26 cellular contexts compared by ENCODE assay signal in genomic region chr1:211237579-211237978, GRCh38.
"Had no signal": no experiment of that assay in that cellular context is flagged by ENCODE, and none has a peak within 500 bp of the region (broad histone marks: within the 10 kb centered on the region; RNA-seq: fewer than 3 reads in every experiment).

No MANE protein-coding gene starts in this region.

- H3K27ac ChIP-seq: body of pancreas, epithelial cell of prostate, gastrocnemius medialis, heart left ventricle had no signal

- H3K9me3 ChIP-seq: body of pancreas, gastrocnemius medialis, heart left ventricle had no signal

- H3K27ac Mint-ChIP-seq: activated CD4-positive, alpha-beta memory T cell treated with anti-CD3 and anti-CD28 coated beads, Interleukin-2, amount 10 ng/mL, durations not matched to agents 7 days and 5 days; activated CD4-positive, alpha-beta T cell treated with anti-CD3 and anti-CD28 coated beads, Interleukin-2, amount 10 ng/mL, durations not matched to agents 7 days and 5 days; activated naive CD4-positive, alpha-beta T cell treated with anti-CD3 and anti-CD28 coated beads, Interleukin-2, amount 10 ng/mL, durations not matched to agents 7 days and 5 days; activated naive CD4-positive, alpha-beta T cell treated with anti-CD3 and anti-CD28 coated beads, Interleukin-2, amount 50 U/mL, for 72 hours; activated naive CD8-positive, alpha-beta T cell treated with anti-CD3 and anti-CD28 coated beads, Interleukin-2, amount 10 ng/mL, durations not matched to agents 7 days and 5 days; activated T-cell treated with anti-CD3 and anti-CD28 coated beads, Interleukin-2, amount 50 U/mL, for 72 hours; effector memory CD8-positive, alpha-beta T cell had no signal

- H3K4me3 Mint-ChIP-seq: activated CD4-positive, alpha-beta memory T cell treated with anti-CD3 and anti-CD28 coated beads, Interleukin-2, amount 10 ng/mL, durations not matched to agents 7 days and 5 days; activated CD4-positive, alpha-beta T cell treated with anti-CD3 and anti-CD28 coated beads, Interleukin-2, amount 10 ng/mL, durations not matched to agents 7 days and 5 days; activated naive CD4-positive, alpha-beta T cell treated with anti-CD3 and anti-CD28 coated beads, Interleukin-2, amount 10 ng/mL, durations not matched to agents 7 days and 5 days; activated naive CD8-positive, alpha-beta T cell treated with anti-CD3 and anti-CD28 coated beads, Interleukin-2, amount 10 ng/mL, durations not matched to agents 7 days and 5 days; activated T-cell treated with anti-CD3 and anti-CD28 coated beads, Interleukin-2, amount 50 U/mL, for 72 hours; effector memory CD8-positive, alpha-beta T cell had no signal

- H3K27me3 ChIP-seq: body of pancreas, gastrocnemius medialis, heart left ventricle had no signal

- DNase-seq: activated CD4-positive, alpha-beta memory T cell treated with anti-CD3 and anti-CD28 coated beads, Interleukin-2, amount 10 ng/mL, durations not matched to agents 7 days and 5 days; activated CD4-positive, alpha-beta T cell treated with anti-CD3 and anti-CD28 coated beads for 1 hour; activated CD4-positive, alpha-beta T cell treated with anti-CD3 and anti-CD28 coated beads for 4 hours; activated CD4-positive, alpha-beta T cell treated with anti-CD3 and anti-CD28 coated beads, Interleukin-2, amount 10 ng/mL, durations not matched to agents 7 days and 5 days; activated CD4-positive, alpha-beta T cell treated with anti-CD3 and anti-CD28 coated beads, Interleukin-2, amount 50 U/mL, for 4 hours; activated gamma-delta T cell; activated naive CD4-positive, alpha-beta T cell; activated naive CD4-positive, alpha-beta T cell treated with anti-CD3 and anti-CD28 coated beads, Interleukin-2, amount 10 ng/mL, durations not matched to agents 7 days and 5 days; activated naive CD8-positive, alpha-beta T cell treated with anti-CD3 and anti-CD28 coated beads, Interleukin-2, amount 10 ng/mL, durations not matched to agents 7 days and 5 days; activated T-cell treated with anti-CD3 and anti-CD28 coated beads, Interleukin-2, amount 50 U/mL, for 1 hour; activated T-cell treated with anti-CD3 and anti-CD28 coated beads, Interleukin-2, amount 50 U/mL, for 72 hours; amygdala; aorta; body of pancreas; caudate nucleus; cortex of kidney; dermis blood vessel endothelial cell; effector CD4-positive, alpha-beta T cell; effector memory CD8-positive, alpha-beta T cell; gastrocnemius medialis; glutamatergic neuron; heart left ventricle; T-helper 2 cell had no signal

- H3K4me3 ChIP-seq: body of pancreas, gastrocnemius medialis, heart left ventricle had no signal

- H3K36me3 Mint-ChIP-seq: activated naive CD4-positive, alpha-beta T cell treated with anti-CD3 and anti-CD28 coated beads, Interleukin-2, amount 10 ng/mL, durations not matched to agents 7 days and 5 days; activated naive CD4-positive, alpha-beta T cell treated with anti-CD3 and anti-CD28 coated beads, Interleukin-2, amount 50 U/mL, for 72 hours; activated naive CD8-positive, alpha-beta T cell treated with anti-CD3 and anti-CD28 coated beads, Interleukin-2, amount 10 ng/mL, durations not matched to agents 7 days and 5 days had no signal

- FAIRE-seq: colon had no signal

- H3K4me1 ChIP-seq: body of pancreas, gastrocnemius medialis, heart left ventricle had no signal

- ATAC-seq: activated naive CD4-positive, alpha-beta T cell treated with anti-CD3 and anti-CD28 coated beads, Interleukin-2, amount 50 U/mL, for 72 hours; activated T-cell treated with anti-CD3 and anti-CD28 coated beads, Interleukin-2, amount 50 U/mL, for 72 hours; body of pancreas; effector memory CD8-positive, alpha-beta T cell; gastrocnemius medialis; heart left ventricle had no signal

- H3K9me3 Mint-ChIP-seq: activated CD4-positive, alpha-beta memory T cell treated with anti-CD3 and anti-CD28 coated beads, Interleukin-2, amount 10 ng/mL, durations not matched to agents 7 days and 5 days; activated CD4-positive, alpha-beta T cell treated with anti-CD3 and anti-CD28 coated beads, Interleukin-2, amount 10 ng/mL, durations not matched to agents 7 days and 5 days; activated naive CD4-positive, alpha-beta T cell treated with anti-CD3 and anti-CD28 coated beads, Interleukin-2, amount 10 ng/mL, durations not matched to agents 7 days and 5 days; activated naive CD4-positive, alpha-beta T cell treated with anti-CD3 and anti-CD28 coated beads, Interleukin-2, amount 50 U/mL, for 72 hours; activated naive CD8-positive, alpha-beta T cell treated with anti-CD3 and anti-CD28 coated beads, Interleukin-2, amount 10 ng/mL, durations not matched to agents 7 days and 5 days; effector memory CD8-positive, alpha-beta T cell had no signal

- H3K36me3 ChIP-seq: gastrocnemius medialis, heart left ventricle had no signal

- H3K4me1 Mint-ChIP-seq: activated CD4-positive, alpha-beta memory T cell treated with anti-CD3 and anti-CD28 coated beads, Interleukin-2, amount 10 ng/mL, durations not matched to agents 7 days and 5 days; activated CD4-positive, alpha-beta T cell treated with anti-CD3 and anti-CD28 coated beads, Interleukin-2, amount 10 ng/mL, durations not matched to agents 7 days and 5 days; activated naive CD4-positive, alpha-beta T cell treated with anti-CD3 and anti-CD28 coated beads, Interleukin-2, amount 10 ng/mL, durations not matched to agents 7 days and 5 days; activated naive CD8-positive, alpha-beta T cell treated with anti-CD3 and anti-CD28 coated beads, Interleukin-2, amount 10 ng/mL, durations not matched to agents 7 days and 5 days had no signal
